ENCODE assay signal across 13 cellular contexts in genomic region chr3:172303181-172303580, GRCh38.
"Had no signal": no experiment of that assay in that cellular context is flagged by ENCODE, and none has a peak within 500 bp of the region (broad histone marks: within the 10 kb centered on the region; RNA-seq: fewer than 3 reads in every experiment).

No MANE protein-coding gene starts in this region.

- DNase-seq: activated CD4-positive, alpha-beta T cell treated with anti-CD3 and anti-CD28 coated beads, Interleukin-2, amount 50 U/mL, for 4 hours; activated effector memory CD4-positive, alpha-beta T cell treated with anti-CD3 and anti-CD28 coated beads, Interleukin-2, amount 50 U/mL, for 16 hours; activated T-cell treated with anti-CD3 and anti-CD28 coated beads, Interleukin-2, amount 50 U/mL, for 72 hours; caudate nucleus; stimulated activated CD4-positive, alpha-beta T cell treated with anti-CD3 and anti-CD28 coated beads, Interleukin-4, amount 100 ng/mL, for 4 hours; SW 1271; tibial artery had no signal

- H3K4me3 ChIP-seq: hepatocyte, lung, skin epidermis, tibial artery had no signal

- H2AFZ ChIP-seq: hepatocyte had no signal

- H3K27ac ChIP-seq: hepatocyte, skin epidermis, tibial artery had no signal

- H3K27me3 ChIP-seq: hepatocyte, tibial artery had no signal

- ATAC-seq: activated naive CD4-positive, alpha-beta T cell treated with anti-CD3 and anti-CD28 coated beads, Interleukin-2, amount 50 U/mL, for 72 hours; activated T-cell treated with anti-CD3 and anti-CD28 coated beads, Interleukin-2, amount 50 U/mL, for 72 hours; stimulated activated memory B cell treated with anti-CD40 and anti-IgM and Interleukin-4, amounts not matched to agents 10 μg/mL and 1 μg/mL and 100 μg/mL, for 72 hours had no signal

- H3K4me3 Mint-ChIP-seq: activated T-cell treated with anti-CD3 and anti-CD28 coated beads, Interleukin-2, amount 50 U/mL, for 72 hours; nephron; stimulated activated memory B cell treated with anti-CD40 and anti-IgM and Interleukin-4, amounts not matched to agents 10 μg/mL and 1 μg/mL and 100 μg/mL, for 72 hours had no signal

- H3K4me1 Mint-ChIP-seq: stimulated activated memory B cell treated with anti-CD40 and anti-IgM and Interleukin-4, amounts not matched to agents 10 μg/mL and 1 μg/mL and 100 μg/mL, for 72 hours had no signal

- H3K27me3 Mint-ChIP-seq: stimulated activated memory B cell treated with anti-CD40 and anti-IgM and Interleukin-4, amounts not matched to agents 10 μg/mL and 1 μg/mL and 100 μg/mL, for 72 hours had no signal

- H3K9me3 Mint-ChIP-seq: activated naive CD4-positive, alpha-beta T cell treated with anti-CD3 and anti-CD28 coated beads, Interleukin-2, amount 50 U/mL, for 72 hours; activated T-cell treated with anti-CD3 and anti-CD28 coated beads, Interleukin-2, amount 50 U/mL, for 72 hours; nephron; stimulated activated memory B cell treated with anti-CD40 and anti-IgM and Interleukin-4, amounts not matched to agents 10 μg/mL and 1 μg/mL and 100 μg/mL, for 72 hours had no signal

- H3K27ac Mint-ChIP-seq: activated naive CD4-positive, alpha-beta T cell treated with anti-CD3 and anti-CD28 coated beads, Interleukin-2, amount 50 U/mL, for 72 hours; activated T-cell treated with anti-CD3 and anti-CD28 coated beads, Interleukin-2, amount 50 U/mL, for 72 hours; stimulated activated memory B cell treated with anti-CD40 and anti-IgM and Interleukin-4, amounts not matched to agents 10 μg/mL and 1 μg/mL and 100 μg/mL, for 72 hours had no signal
